ENCODE assay signal across 19 cellular contexts in the genomic region with DNA sequence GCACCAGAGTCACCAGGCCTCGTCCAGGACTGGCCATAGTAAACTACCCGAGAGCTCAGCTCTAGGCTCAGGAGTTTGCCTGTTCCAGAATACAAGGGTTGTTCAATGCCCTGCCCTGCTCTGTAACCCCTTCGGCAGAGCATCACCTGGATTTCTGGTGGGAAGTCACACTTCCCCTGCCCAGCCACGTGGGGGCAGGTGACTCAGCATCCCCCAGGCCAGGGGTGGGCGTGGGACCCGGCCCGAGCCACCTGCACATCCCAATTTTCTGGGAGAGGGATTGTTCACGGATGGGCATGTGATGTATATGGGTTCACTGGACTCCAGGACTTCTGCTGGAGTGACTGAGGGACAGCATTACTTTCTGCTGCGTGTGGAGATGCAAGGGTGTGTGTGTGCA. TPM values are rescaled to one million over a fixed set of nuclear protein-coding genes. Genes with fewer than 3 reads are reported as not detected.
A peak's percentile ranks its signal among the peaks of the same experiment; 100 is the strongest.
DNase-seq lines count a peak whose midpoint lies in the region; ATAC-seq, FAIRE-seq and TF ChIP-seq lines count a peak whose summit lies in the region.
"Had no signal": no experiment of that assay in that cellular context is flagged by ENCODE, and none has a peak within 500 bp of the region (broad histone marks: within the 10 kb centered on the region; RNA-seq: fewer than 3 reads in every experiment).

No MANE protein-coding gene starts in this region.

- H3K4me3 ChIP-seq in BLaER1 treated with 17β-estradiol and CSF1 and Interleukin-3, amounts not matched to agents 10 nM and 100 nM = no peak overlapping the region
- H3K4me3 ChIP-seq in Panc1 (ENCODE audit: low read depth in 2 of 2, low read length in 2 of 2) (no peak overlapping the region), kidney (ENCODE audit: low read length in 2 of 2) (no peak overlapping the region), mesenchymal stem cell (ENCODE audit: insufficient read depth in 1 of 2, low read depth in 1 of 2, low read length in 2 of 2) (no peak overlapping the region)
- H3K4me3 ChIP-seq: cardiac muscle cell, heart left ventricle, stomach had no signal

- BruUV-seq in Panc1 (replicated peaks; lab: Mats Ljungman, UMichigan) = no TSS peak

- H3K14ac ChIP-seq in mesenchymal stem cell (ENCODE audit: low read length in 2 of 2) = no peak overlapping the region

- in situ Hi-C loops in GM13976 (cut with MboI; ENCODE audit: low sequenced_read_pairs, unreplicated experiment) = loop anchor here (10.0 kb wide), 1 partner anchor 159 kb away; no protein-coding TSS in a partner anchor
- in situ Hi-C loops in Panc1 (cut with HindIII; ENCODE audit: low pct_unique_long_range_greater_than_20kb, low sequenced_read_pairs) = no loop called here

- no peak overlapping the region for H3K4ac ChIP-seq in mesenchymal stem cell (ENCODE audit: low read depth in 1 of 2, low read length in 2 of 2)

- peak; percentile 15 for TF ChIP-seq CTCF in GM13976 (IDR thresholded peaks at IDR 0.05; ENCODE audit: borderline replicate concordance, control extremely low read depth, extremely low read depth, insufficient read depth, missing control alignments)
- TF ChIP-seq CTCF in Panc1 (IDR thresholded peaks at IDR 0.05) = no peak; the same call in 1 of the 2 replicates
- no peak for TF ChIP-seq CTCF in kidney (IDR thresholded peaks at IDR 0.05; ENCODE audit: borderline replicate concordance, extremely low read depth, insufficient read depth)

- H3K4me2 ChIP-seq in BLaER1 treated with 17β-estradiol and CSF1 and Interleukin-3, amounts not matched to agents 10 nM and 100 nM = peak overlapping the region in 10 of 11 experiments; percentile 27 to 98 (median 94); a peak in 20 of 22 replicates
- no peak overlapping the region for H3K4me2 ChIP-seq in mesenchymal stem cell (ENCODE audit: low read length, poor library complexity, severe bottlenecking)

- peak overlapping the region in 9 of 11 experiments; percentile 32 to 91 (median 66); a peak in 12 of 22 replicates for H3K9ac ChIP-seq in BLaER1 treated with 17β-estradiol and CSF1 and Interleukin-3, amounts not matched to agents 10 nM and 100 nM
- H3K9ac ChIP-seq in kidney (ENCODE audit: low read length in 2 of 2) = no peak overlapping the region
- H3K9ac ChIP-seq in mesenchymal stem cell (ENCODE audit: low read length) = no peak overlapping the region

- 0 out of 22 replicates have a peak, but pooled peaks cover 0 to 11% (median 0%) of the 10 kb centered on the region in 11 experiments for H3K36me3 ChIP-seq in BLaER1 treated with 17β-estradiol and CSF1 and Interleukin-3, amounts not matched to agents 10 nM and 100 nM
- no peaks in the 10 kb centered on the region for H3K36me3 ChIP-seq in Panc1 (ENCODE audit: control insufficient read depth, insufficient read depth, low read length)
- no peaks in the 10 kb centered on the region for H3K36me3 ChIP-seq in kidney (ENCODE audit: control insufficient read depth in 1 of 2, insufficient read depth in 2 of 2, low read length in 2 of 2)
- H3K36me3 ChIP-seq in mesenchymal stem cell (ENCODE audit: control insufficient read depth in 1 of 2, insufficient read depth in 2 of 2, low read depth in 1 of 2, low read length in 2 of 2) = no peaks in the 10 kb centered on the region
- H3K36me3 ChIP-seq: cardiac muscle cell, heart left ventricle, stomach had no signal

- no peak overlapping the region for H2BK15ac ChIP-seq in mesenchymal stem cell (ENCODE audit: low read depth, poor library complexity, severe bottlenecking)

- peak overlapping the region; percentile 68 to 100 (median 97); a peak in 21 of 22 replicates for H3K27ac ChIP-seq in BLaER1 treated with 17β-estradiol and CSF1 and Interleukin-3, amounts not matched to agents 10 nM and 100 nM
- H3K27ac ChIP-seq in Panc1 (ENCODE audit: low read length) (no peak overlapping the region), kidney (ENCODE audit: low read depth in 2 of 2, low read length in 2 of 2) (no peak overlapping the region), mesenchymal stem cell (ENCODE audit: low read length, poor library complexity, severe bottlenecking) (no peak overlapping the region)
- H3K27ac ChIP-seq: cardiac muscle cell, heart left ventricle, stomach had no signal

- peaks cover 57 to 97% (median 89%) of the 10 kb centered on the region in 10 experiments for H3K4me1 ChIP-seq in BLaER1 treated with 17β-estradiol and CSF1 and Interleukin-3, amounts not matched to agents 10 nM and 100 nM
- no peaks in the 10 kb centered on the region for H3K4me1 ChIP-seq in Panc1 (ENCODE audit: control insufficient read depth, insufficient read depth, low read length)
- H3K4me1 ChIP-seq in kidney (ENCODE audit: control insufficient read depth in 1 of 2, insufficient read depth in 1 of 2, low read depth in 1 of 2, low read length in 2 of 2) = no peaks in the 10 kb centered on the region
- H3K4me1 ChIP-seq in mesenchymal stem cell (ENCODE audit: control insufficient read depth, insufficient read depth, low read depth, low read length) = peaks cover 1% of the 10 kb centered on the region

- no peaks in the 10 kb centered on the region for H3K79me1 ChIP-seq in mesenchymal stem cell (replicated peaks; ENCODE audit: low read length, poor library complexity, severe bottlenecking)

- no peak overlapping the region for H4K8ac ChIP-seq in mesenchymal stem cell (ENCODE audit: low read length)

- DNase-seq in GM13976 (ENCODE audit: low spot score) (no peak), Panc1 (ENCODE audit: low read depth, low spot score) (no peak), kidney (peak; percentile 26), KG1 (lab: John Stamatoyannopoulos, UW) (no peak), mesenchymal stem cell (no peak)
- DNase-seq: CD8-positive, alpha-beta T cell; heart left ventricle; islet precursor cell; NCI-H345; right cardiac atrium; Right ventricle myocardium superior; stomach; T-helper 17 cell had no signal

- POLR2A ChIA-PET in Panc1 (lab: Charles Lee) = no interaction called here

- no peak overlapping the region for H3K23ac ChIP-seq in mesenchymal stem cell (ENCODE audit: low read length in 2 of 2)

- H2BK12ac ChIP-seq in mesenchymal stem cell (ENCODE audit: low read length in 2 of 2) = no peak overlapping the region

- no peak for FAIRE-seq in kidney (lab: Jason Lieb, UNC)
- FAIRE-seq: urothelium cell line had no signal

- no peak overlapping the region for H2BK120ac ChIP-seq in mesenchymal stem cell (ENCODE audit: low read depth, low read length)

- CTCF ChIA-PET in Panc1 (lab: Charles Lee) = no interaction called here

- WGBS in mesenchymal stem cell = 56% methylated on average over 9 of the region's 9 CpGs

- H2AFZ ChIP-seq in mesenchymal stem cell (ENCODE audit: low read depth, low read length) = no peak overlapping the region

- no peaks in the 10 kb centered on the region for H3K27me3 ChIP-seq in BLaER1 treated with 17β-estradiol and CSF1 and Interleukin-3, amounts not matched to agents 10 nM and 100 nM
- H3K27me3 ChIP-seq in Panc1 (ENCODE audit: control insufficient read depth, insufficient read depth, low read length) (no peaks in the 10 kb centered on the region), mesenchymal stem cell (ENCODE audit: control insufficient read depth in 1 of 2, insufficient read depth in 1 of 2, low read length in 2 of 2) (peaks cover 9 to 39% of the 10 kb centered on the region in 2 experiments)

- ATAC-seq in Panc1 (peak; percentile 44; the same call in 1 of the 2 replicates), HG03135 (IDR thresholded peaks at IDR 0.05; ENCODE audit: unreplicated experiment) (no peak), HG02588 (IDR thresholded peaks at IDR 0.05; ENCODE audit: unreplicated experiment) (no peak)
- ATAC-seq: activated CD4-positive, CD25-positive, alpha-beta regulatory T cell treated with anti-CD3 and anti-CD28 coated beads, Interleukin-2, amount 50 U/mL, for 24 hours; CD8-positive, alpha-beta T cell; heart left ventricle; right cardiac atrium; T-helper 17 cell had no signal

- intact Hi-C loops in Panc1 (cut with micrococcal nuclease; ENCODE audit: unreplicated experiment) (loop anchor here (10.0 kb wide), 1 partner anchor 69 kb away; the partner anchor contains the start of gene IRF8), kidney (cut with DNase I) (loop anchor here (10.0 kb wide), 1 partner anchor 189 kb away; no protein-coding TSS in a partner anchor)

- H2BK5ac ChIP-seq in mesenchymal stem cell (ENCODE audit: low read depth, low read length, poor library complexity, severe bottlenecking) = no peak overlapping the region

- peaks cover 0 to 12% (median 0%) of the 10 kb centered on the region in 11 experiments; a peak in 5 of 22 replicates for H3K9me3 ChIP-seq in BLaER1 treated with 17β-estradiol and CSF1 and Interleukin-3, amounts not matched to agents 10 nM and 100 nM (replicated peaks in 1 of 11)
- H3K9me3 ChIP-seq in Panc1 (ENCODE audit: control insufficient read depth, insufficient read depth, low read depth, low read length) = no peaks in the 10 kb centered on the region
- H3K9me3 ChIP-seq in kidney (ENCODE audit: control insufficient read depth in 1 of 2, low read length in 2 of 2) = no peaks in the 10 kb centered on the region
- peaks cover 3% of the 10 kb centered on the region for H3K9me3 ChIP-seq in mesenchymal stem cell (ENCODE audit: control insufficient read depth, low read length)
- H3K9me3 ChIP-seq: heart left ventricle, stomach had no signal

- no peaks in the 10 kb centered on the region for H4K20me1 ChIP-seq in BLaER1 treated with 17β-estradiol and CSF1 and Interleukin-3, amounts not matched to agents 10 nM and 100 nM

- no peak overlapping the region for H4K91ac ChIP-seq in mesenchymal stem cell (ENCODE audit: low read length)

- H2AK5ac ChIP-seq in mesenchymal stem cell (ENCODE audit: low read length, severe bottlenecking) = no peak overlapping the region

- no peak overlapping the region for H3K18ac ChIP-seq in mesenchymal stem cell (ENCODE audit: low read depth in 1 of 2, low read length in 2 of 2)

RNA-seq across cellular contexts. Expression of gene COX4I1, which starts 25.8 kb away (rescaled TPM):
- 429 TPM for total RNA-seq in Panc1 (2021; ENCODE audit: unreplicated experiment)
- polyA plus RNA-seq in Panc1 (2012; ENCODE audit: insufficient read length) = 533 TPM
- 439 TPM for total RNA-seq in kidney
- polyA plus RNA-seq in kidney (ENCODE audit: insufficient read depth, low read depth, low replicate concordance) = 1,996 TPM
- 933 TPM for polyA plus RNA-seq in mesenchymal stem cell (2013, experiment 1 of 2)
- 903 TPM for polyA plus RNA-seq in mesenchymal stem cell (2013, experiment 2 of 2)

RNA-seq across cellular contexts. Expression of gene EMC8, which starts 26.0 kb away (rescaled TPM):
- total RNA-seq in Panc1 (2021; ENCODE audit: unreplicated experiment) (39.1 TPM), kidney (20.9 TPM)
- 50.8 TPM for polyA plus RNA-seq in Panc1 (2012; ENCODE audit: insufficient read length)
- polyA plus RNA-seq in kidney (ENCODE audit: insufficient read depth, low read depth, low replicate concordance) = 24.7 TPM
- polyA plus RNA-seq in mesenchymal stem cell (2013, experiment 1 of 2) = 26.5 TPM
- 26.0 TPM for polyA plus RNA-seq in mesenchymal stem cell (2013, experiment 2 of 2)

Comparison
In these comparisons a context has a peak if more than half of its experiments do, and no peak if none do; other contexts are left out.
1. H3K27ac ChIP-seq: peak in BLaER1 treated with 17β-estradiol and CSF1 and Interleukin-3, amounts not matched to agents 10 nM and 100 nM (11 of 11); none in Panc1 (single experiment), kidney (0 of 2) and mesenchymal stem cell (single experiment).
2. H3K9ac ChIP-seq: peak in BLaER1 treated with 17β-estradiol and CSF1 and Interleukin-3, amounts not matched to agents 10 nM and 100 nM (9 of 11); none in kidney (0 of 2) and mesenchymal stem cell (single experiment).